ENCODE assay signal across 16 cellular contexts in the genomic region with DNA sequence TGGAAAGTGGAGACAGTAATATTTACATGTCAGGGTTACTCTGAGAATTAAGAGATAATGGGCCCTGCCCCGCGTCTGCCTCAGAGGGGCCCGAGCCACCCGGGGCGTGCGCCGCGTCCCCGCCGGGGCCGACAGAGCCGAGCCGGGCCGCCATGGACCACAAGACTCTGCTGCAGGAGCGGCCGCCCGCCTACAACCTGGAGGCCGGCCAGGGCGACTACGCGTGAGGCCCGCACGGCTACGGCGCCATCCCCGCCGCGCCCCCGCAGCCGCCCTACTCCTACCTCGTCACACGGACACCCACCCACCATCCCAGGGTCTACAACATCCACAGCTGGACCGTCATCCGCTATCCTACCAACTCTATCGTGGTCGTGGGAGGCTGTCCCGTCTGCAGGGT. TPM values are rescaled to one million over a fixed set of nuclear protein-coding genes. Genes with fewer than 3 reads are reported as not detected.
DNase-seq lines count a peak whose midpoint lies in the region; ATAC-seq, FAIRE-seq and TF ChIP-seq lines count a peak whose summit lies in the region.
"Had no signal": no experiment of that assay in that cellular context is flagged by ENCODE, and none has a peak within 500 bp of the region (broad histone marks: within the 10 kb centered on the region; RNA-seq: fewer than 3 reads in every experiment).

No MANE protein-coding gene starts in this region.

- H3K27me3 Mint-ChIP-seq in stimulated activated naive CD8-positive, alpha-beta T cell treated with anti-CD3 and anti-CD28 coated beads, Interleukin-15, amount 100 ng/mL, for 72 hours = no peaks in the 10 kb centered on the region
- no peaks in the 10 kb centered on the region for H3K27me3 Mint-ChIP-seq in naive thymus-derived CD4-positive, alpha-beta T cell
- H3K27me3 Mint-ChIP-seq: B cell had no signal

- WGBS in testis, 2 donors = 67 to 84% methylated on average over 5 to 37 of the region's 37 CpGs

- TF ChIP-seq CTCF in kidney (IDR thresholded peaks at IDR 0.05; ENCODE audit: borderline replicate concordance, extremely low read depth, insufficient read depth) (no peak), testis (IDR thresholded peaks at IDR 0.05) (no peak)

- H3K9me3 Mint-ChIP-seq in stimulated activated naive CD8-positive, alpha-beta T cell treated with anti-CD3 and anti-CD28 coated beads, Interleukin-15, amount 100 ng/mL, for 72 hours = no peaks in the 10 kb centered on the region
- no peaks in the 10 kb centered on the region for H3K9me3 Mint-ChIP-seq in naive thymus-derived CD4-positive, alpha-beta T cell
- H3K9me3 Mint-ChIP-seq: CD8-positive, alpha-beta T cell; H9 had no signal

- ATAC-seq in stimulated activated naive CD8-positive, alpha-beta T cell treated with anti-CD3 and anti-CD28 coated beads, Interleukin-15, amount 100 ng/mL, for 72 hours = peak; percentile 64
- ATAC-seq in stimulated activated naive CD8-positive, alpha-beta T cell treated with anti-CD3 and anti-CD28 coated beads, Interleukin-15, Interleukin-2, amounts not matched to agents 100 U/mL and 50 U/mL, for 24 hours = no peak
- ATAC-seq in HG02623 (IDR thresholded peaks at IDR 0.05; ENCODE audit: unreplicated experiment) = no peak
- ATAC-seq in naive thymus-derived CD4-positive, alpha-beta T cell = no peak
- ATAC-seq: CD8-positive, alpha-beta T cell had no signal

- no peak for DNase-seq in stimulated activated naive CD8-positive, alpha-beta T cell treated with anti-CD3 and anti-CD28 coated beads, Interleukin-15, amount 100 ng/mL, for 72 hours
- DNase-seq in stimulated activated naive CD8-positive, alpha-beta T cell treated with anti-CD3 and anti-CD28 coated beads, Interleukin-15, Interleukin-2, amounts not matched to agents 100 U/mL and 50 U/mL, for 24 hours = no peak
- DNase-seq in kidney (peak; percentile 69), testis (peak; percentile 14), dedifferentiated amniotic fluid mesenchymal stem cell (ENCODE audit: extremely low spot score) (no peak)
- no peak for DNase-seq in naive thymus-derived CD4-positive, alpha-beta T cell
- DNase-seq: 8988T; Calu3; CD8-positive, alpha-beta T cell; DMS79 treated with DMSO at 0.1 percent for 48 hours; GF-D8; GOT3; H9 had no signal

- H3K36me3 ChIP-seq in kidney (ENCODE audit: control insufficient read depth in 1 of 2, insufficient read depth in 2 of 2, low read length in 2 of 2) = peaks cover 5 to 19% of the 10 kb centered on the region in 2 donors
- H3K36me3 ChIP-seq in testis (ENCODE audit: low read depth, missing control alignments) = no peaks in the 10 kb centered on the region
- H3K36me3 ChIP-seq in naive thymus-derived CD4-positive, alpha-beta T cell (ENCODE audit: control insufficient read depth in 2 of 3, insufficient read depth in 3 of 3, low read length in 3 of 3) = peaks cover 4 to 59% (median 6%) of the 10 kb centered on the region in 3 experiments

- H3K27me3 ChIP-seq in testis = no peaks in the 10 kb centered on the region
- no peaks in the 10 kb centered on the region for H3K27me3 ChIP-seq in naive thymus-derived CD4-positive, alpha-beta T cell (ENCODE audit: control insufficient read depth in 2 of 2, insufficient read depth in 2 of 2, low read length in 2 of 2)
- H3K27me3 ChIP-seq: BLaER1 treated with 17β-estradiol and CSF1 and Interleukin-3, amounts not matched to agents 10 nM and 100 nM had no signal

- H3K4me1 ChIP-seq in kidney (ENCODE audit: control insufficient read depth in 1 of 2, insufficient read depth in 1 of 2, low read depth in 1 of 2, low read length in 2 of 2) (peaks cover 0 to 23% of the 10 kb centered on the region in 2 donors), testis (no peaks in the 10 kb centered on the region)
- H3K4me1 ChIP-seq in naive thymus-derived CD4-positive, alpha-beta T cell (ENCODE audit: control insufficient read depth in 2 of 2, insufficient read depth in 2 of 2, low read length in 2 of 2) = no peaks in the 10 kb centered on the region
- H3K4me1 ChIP-seq: BLaER1 treated with 17β-estradiol and CSF1 and Interleukin-3, amounts not matched to agents 10 nM and 100 nM had no signal

- TF ChIP-seq POLR2A in testis (IDR thresholded peaks at IDR 0.05) = no peak

- no peak overlapping the region for H3K27ac ChIP-seq in kidney (ENCODE audit: low read depth in 2 of 2, low read length in 2 of 2)
- no peak overlapping the region for H3K27ac ChIP-seq in testis
- H3K27ac ChIP-seq in naive thymus-derived CD4-positive, alpha-beta T cell (ENCODE audit: low read depth, low read length) = no peak overlapping the region
- H3K27ac ChIP-seq: BLaER1 treated with 17β-estradiol and CSF1 and Interleukin-3, amounts not matched to agents 10 nM and 100 nM had no signal

- H3K36me3 Mint-ChIP-seq in naive thymus-derived CD4-positive, alpha-beta T cell = peaks cover 11 to 49% (median 22%) of the 10 kb centered on the region in 5 donors

- POLR2A ChIA-PET in naive thymus-derived CD4-positive, alpha-beta T cell (lab: Charles Lee) = no interaction called here

- no peak overlapping the region for H3K9ac ChIP-seq in kidney (ENCODE audit: low read length in 2 of 2)
- H3K9ac ChIP-seq: BLaER1 treated with 17β-estradiol and CSF1 and Interleukin-3, amounts not matched to agents 10 nM and 100 nM had no signal

- H3K4me3 ChIP-seq in kidney (ENCODE audit: low read length in 2 of 2) = no peak overlapping the region
- H3K4me3 ChIP-seq in testis = peak overlapping the region; percentile 3 to 16
- no peak overlapping the region for H3K4me3 ChIP-seq in naive thymus-derived CD4-positive, alpha-beta T cell (ENCODE audit: low read length)
- H3K4me3 ChIP-seq: BLaER1 treated with 17β-estradiol and CSF1 and Interleukin-3, amounts not matched to agents 10 nM and 100 nM had no signal

- CTCF ChIA-PET in naive thymus-derived CD4-positive, alpha-beta T cell (lab: Charles Lee) = no interaction called here

- H3K4me1 Mint-ChIP-seq in stimulated activated naive CD8-positive, alpha-beta T cell treated with anti-CD3 and anti-CD28 coated beads, Interleukin-15, amount 100 ng/mL, for 72 hours = no peaks in the 10 kb centered on the region
- peaks cover 0 to under 1% (median 0%) of the 10 kb centered on the region in 7 donors for H3K4me1 Mint-ChIP-seq in naive thymus-derived CD4-positive, alpha-beta T cell
- H3K4me1 Mint-ChIP-seq: B cell, H9 had no signal

- H3K4me3 Mint-ChIP-seq in stimulated activated naive CD8-positive, alpha-beta T cell treated with anti-CD3 and anti-CD28 coated beads, Interleukin-15, amount 100 ng/mL, for 72 hours = no peak overlapping the region
- H3K4me3 Mint-ChIP-seq in naive thymus-derived CD4-positive, alpha-beta T cell = no peak overlapping the region
- H3K4me3 Mint-ChIP-seq: B cell; CD8-positive, alpha-beta T cell; H9 had no signal

- intact Hi-C loops in kidney (cut with DNase I) = no loop called here
- intact Hi-C loops in testis (cut with DNase I; ENCODE audit: low total_unique reads) = no loop called here
- intact Hi-C loops in naive thymus-derived CD4-positive, alpha-beta T cell (cut with micrococcal nuclease) = no loop called here

- H3K27ac Mint-ChIP-seq in stimulated activated naive CD8-positive, alpha-beta T cell treated with anti-CD3 and anti-CD28 coated beads, Interleukin-15, amount 100 ng/mL, for 72 hours = no peak overlapping the region
- no peak overlapping the region for H3K27ac Mint-ChIP-seq in naive thymus-derived CD4-positive, alpha-beta T cell
- H3K27ac Mint-ChIP-seq: B cell; CD8-positive, alpha-beta T cell had no signal

- no peaks in the 10 kb centered on the region for H3K9me3 ChIP-seq in kidney (ENCODE audit: control insufficient read depth in 1 of 2, low read length in 2 of 2)
- H3K9me3 ChIP-seq in testis = no peaks in the 10 kb centered on the region
- no peaks in the 10 kb centered on the region for H3K9me3 ChIP-seq in naive thymus-derived CD4-positive, alpha-beta T cell (ENCODE audit: control insufficient read depth in 2 of 3, low read length in 3 of 3)
- H3K9me3 ChIP-seq: BLaER1 treated with 17β-estradiol and CSF1 and Interleukin-3, amounts not matched to agents 10 nM and 100 nM had no signal

- no peak for FAIRE-seq in kidney (lab: Jason Lieb, UNC)

RNA-seq across cellular contexts. Expression of a gene that starts 35.1 kb away (rescaled TPM):
- total RNA-seq in kidney = 0.35 TPM
- 0.45 TPM for polyA plus RNA-seq in kidney (ENCODE audit: insufficient read depth, low read depth, low replicate concordance)
- total RNA-seq in testis = 1 to 10 TPM; 2.9 to 4.6 TPM
- polyA plus RNA-seq in testis (ENCODE audit: insufficient read depth, low read depth, low replicate concordance) = 15.6 TPM
- 1 to 10 TPM in 4 of 5 experiments, under 1 TPM in 1; 0.53 to 1.9 (median 1.1) TPM for total RNA-seq in naive thymus-derived CD4-positive, alpha-beta T cell
- polyA plus RNA-seq in naive thymus-derived CD4-positive, alpha-beta T cell = not detected

RNA-seq across cellular contexts. Expression of a gene that starts 36.5 kb away (rescaled TPM):
- 18.7 TPM for total RNA-seq in kidney
- polyA plus RNA-seq in kidney (ENCODE audit: insufficient read depth, low read depth, low replicate concordance) = 7.7 TPM
- total RNA-seq in testis = 1 to 10 TPM; 6.1 to 6.4 TPM
- 5.9 TPM for polyA plus RNA-seq in testis (ENCODE audit: insufficient read depth, low read depth, low replicate concordance)
- 10 to 100 TPM in 2 of 5 experiments, 1 to 10 TPM in 3; 9.2 to 18.4 (median 9.7) TPM for total RNA-seq in naive thymus-derived CD4-positive, alpha-beta T cell
- polyA plus RNA-seq in naive thymus-derived CD4-positive, alpha-beta T cell = 1 to 10 TPM; 6.4 to 6.9 TPM

RNA-seq across cellular contexts. Expression of a gene that starts 52.9 kb away (rescaled TPM):
- total RNA-seq in kidney = 30.8 TPM
- polyA plus RNA-seq in kidney (ENCODE audit: insufficient read depth, low read depth, low replicate concordance) = 51.1 TPM
- 10 to 100 TPM; 24.2 to 30.0 TPM for total RNA-seq in testis
- 20.9 TPM for polyA plus RNA-seq in testis (ENCODE audit: insufficient read depth, low read depth, low replicate concordance)
- 10 to 100 TPM; 33.3 to 47.7 (median 35.8) TPM for total RNA-seq in naive thymus-derived CD4-positive, alpha-beta T cell
- 10 to 100 TPM; 16.4 to 17.9 TPM for polyA plus RNA-seq in naive thymus-derived CD4-positive, alpha-beta T cell

Comparison
In these comparisons a context has a peak if more than half of its experiments do, and no peak if none do; other contexts are left out.
1. DNase-seq: peak in kidney (single experiment) and testis (single experiment); none in stimulated activated naive CD8-positive, alpha-beta T cell treated with anti-CD3 and anti-CD28 coated beads, Interleukin-15, amount 100 ng/mL, for 72 hours (0 of 2), stimulated activated naive CD8-positive, alpha-beta T cell treated with anti-CD3 and anti-CD28 coated beads, Interleukin-15, Interleukin-2, amounts not matched to agents 100 U/mL and 50 U/mL, for 24 hours (single experiment), dedifferentiated amniotic fluid mesenchymal stem cell (single experiment) and naive thymus-derived CD4-positive, alpha-beta T cell (0 of 9).
2. H3K4me3 ChIP-seq: peak in testis (2 of 2); none in kidney (0 of 2) and naive thymus-derived CD4-positive, alpha-beta T cell (single experiment).